32 cellular contexts compared by ENCODE assay signal in genomic region chrX:110050386-110050785, GRCh38.
"Had no signal": no experiment of that assay in that cellular context is flagged by ENCODE, and none has a peak within 500 bp of the region (broad histone marks: within the 10 kb centered on the region; RNA-seq: fewer than 3 reads in every experiment).

No MANE protein-coding gene starts in this region.

- H3K27me3 Mint-ChIP-seq: activated CD4-positive, alpha-beta memory T cell treated with anti-CD3 and anti-CD28 coated beads for 36 hours; activated naive CD8-positive, alpha-beta T cell treated with anti-CD3 and anti-CD28 coated beads for 36 hours; stimulated activated naive CD8-positive, alpha-beta T cell treated with anti-CD3 and anti-CD28 coated beads, Interleukin-15, Interleukin-2, amounts not matched to agents 100 ng/mL and 50 ng/mL, for 24 hours; T-helper 17 cell; type B pancreatic cell had no signal

- H3K9me3 Mint-ChIP-seq: activated CD4-positive, alpha-beta memory T cell treated with anti-CD3 and anti-CD28 coated beads for 36 hours; activated naive CD8-positive, alpha-beta T cell treated with anti-CD3 and anti-CD28 coated beads for 36 hours; activated T-helper 1 cell treated with anti-CD3 and anti-CD28 coated beads, Interleukin-12 subunit alpha, Interleukin-12 subunit beta, Interleukin-2, Interleukin-4 antibody, amounts not matched to agents 30 ng/mL and 10 ng/mL and 1 ng/mL, durations not matched to agents 14 hours and 24 hours and 36 hours; nephron; stimulated activated naive CD8-positive, alpha-beta T cell treated with anti-CD3 and anti-CD28 coated beads, Interleukin-15, Interleukin-2, amounts not matched to agents 100 ng/mL and 50 ng/mL, for 24 hours; type B pancreatic cell had no signal

- H3K27ac ChIP-seq: adrenal gland, cardiac muscle cell, esophagus muscularis mucosa, foreskin keratinocyte, skin epidermis, uterus, WERI-Rb-1 had no signal

- H3K36me3 ChIP-seq: adrenal gland, cardiac muscle cell, esophagus muscularis mucosa, uterus had no signal

- ATAC-seq: activated CD4-positive, CD25-positive, alpha-beta regulatory T cell treated with anti-CD3 and anti-CD28 coated beads, Interleukin-2, amount 50 U/mL, for 24 hours; body of pancreas; foreskin keratinocyte; left ventricle myocardium superior; sciatic nerve; T-helper 17 cell had no signal

- DNase-seq: activated CD4-positive, alpha-beta memory T cell treated with anti-CD3 and anti-CD28 coated beads for 36 hours; activated CD4-positive, alpha-beta T cell treated with anti-CD3 and anti-CD28 coated beads for 48 hours; activated CD8-positive, alpha-beta memory T cell treated with anti-CD3 and anti-CD28 coated beads, Interleukin-2, amount 50 U/mL, for 4 hours; activated effector memory CD4-positive, alpha-beta T cell treated with anti-CD3 and anti-CD28 coated beads, Interleukin-2, amount 50 U/mL, for 16 hours; activated naive CD4-positive, alpha-beta T cell treated with anti-CD3 and anti-CD28 coated beads for 36 hours; activated naive CD8-positive, alpha-beta T cell treated with anti-CD3 and anti-CD28 coated beads for 36 hours; activated T-cell treated with anti-CD3 and anti-CD28 coated beads, Interleukin-2, amount 50 U/mL, for 1 hour; adrenal gland; aorta; body of pancreas; cortex of kidney; foreskin keratinocyte; islet precursor cell; left ventricle myocardium superior; occipital lobe; stimulated activated CD4-positive, alpha-beta T cell treated with anti-CD3 and anti-CD28 coated beads, Interleukin-12 subunit alpha, Interleukin-12 subunit beta, amount 100 ng/mL, for 4 hours; stimulated activated CD4-positive, alpha-beta T cell treated with anti-CD3 and anti-CD28 coated beads, Interleukin-4, amount 100 ng/mL, for 1 hour; substantia nigra; SW 1271; T-helper 17 cell; T1000; uterus; WERI-Rb-1 had no signal

- H3K4me3 Mint-ChIP-seq: activated CD4-positive, alpha-beta memory T cell treated with anti-CD3 and anti-CD28 coated beads for 36 hours; activated naive CD4-positive, alpha-beta T cell treated with anti-CD3 and anti-CD28 coated beads for 36 hours; activated naive CD8-positive, alpha-beta T cell treated with anti-CD3 and anti-CD28 coated beads for 36 hours; activated T-helper 1 cell treated with anti-CD3 and anti-CD28 coated beads, Interleukin-12 subunit alpha, Interleukin-12 subunit beta, Interleukin-2, Interleukin-4 antibody, amounts not matched to agents 30 ng/mL and 10 ng/mL and 1 ng/mL, durations not matched to agents 14 hours and 24 hours and 36 hours; nephron; stimulated activated naive CD8-positive, alpha-beta T cell treated with anti-CD3 and anti-CD28 coated beads, Interleukin-15, Interleukin-2, amounts not matched to agents 100 ng/mL and 50 ng/mL, for 24 hours; T-helper 17 cell; type B pancreatic cell had no signal

- H3K27ac Mint-ChIP-seq: activated CD4-positive, alpha-beta memory T cell treated with anti-CD3 and anti-CD28 coated beads for 36 hours; activated naive CD4-positive, alpha-beta T cell treated with anti-CD3 and anti-CD28 coated beads for 36 hours; activated naive CD8-positive, alpha-beta T cell treated with anti-CD3 and anti-CD28 coated beads for 36 hours; activated T-helper 1 cell treated with anti-CD3 and anti-CD28 coated beads, Interleukin-12 subunit alpha, Interleukin-12 subunit beta, Interleukin-2, Interleukin-4 antibody, amounts not matched to agents 30 ng/mL and 10 ng/mL and 1 ng/mL, durations not matched to agents 14 hours and 24 hours and 36 hours; nephron; stimulated activated naive CD8-positive, alpha-beta T cell treated with anti-CD3 and anti-CD28 coated beads, Interleukin-15, Interleukin-2, amounts not matched to agents 100 ng/mL and 50 ng/mL, for 24 hours; T-helper 17 cell; type B pancreatic cell had no signal

- H3K27me3 ChIP-seq: adrenal gland, body of pancreas, cardiac muscle cell, esophagus muscularis mucosa, foreskin keratinocyte, uterus had no signal

- H3K9me3 ChIP-seq: adrenal gland, body of pancreas, esophagus muscularis mucosa, uterus had no signal

- H3K4me1 ChIP-seq: adrenal gland, foreskin keratinocyte, uterus had no signal

- H3K4me3 ChIP-seq: adrenal gland, body of pancreas, cardiac muscle cell, esophagus muscularis mucosa, skin epidermis, uterus had no signal
